8 cellular contexts compared by ENCODE assay signal in genomic region chr14:94423465-94424056, GRCh38. TPM values are rescaled to one million over a fixed set of nuclear protein-coding genes. Genes with fewer than 3 reads are reported as not detected.
DNase-seq lines count a peak whose midpoint lies in the region; ATAC-seq and TF ChIP-seq lines count a peak whose summit lies in the region.

No MANE protein-coding gene starts in this region.

- no peaks in the 10 kb centered on the region for H3K36me3 Mint-ChIP-seq in activated B cell treated with CpG ODN at 0.5 μM for 24 hours (ENCODE audit: low read depth)

- intact Hi-C loops in activated B cell treated with CpG ODN at 0.5 μM for 24 hours (cut with micrococcal nuclease): loop anchor here (1.0 kb wide), 1 partner anchor 126 kb away; no protein-coding TSS in a partner anchor

- H3K27ac Mint-ChIP-seq in activated B cell treated with CpG ODN at 0.5 μM for 24 hours: no peak overlapping the region

- H3K4me3 ChIP-seq in AG04450 (ENCODE audit: low read depth, low read length): 0 out of 2 replicates have a peak overlapping the region, but pooled peaks have one; percentile 10

- no peak overlapping the region for H3K4me3 Mint-ChIP-seq in activated B cell treated with CpG ODN at 0.5 μM for 24 hours

- POLR2A ChIA-PET in AG04450 (lab: Yijun Ruan, JAX) (no interaction called here), activated B cell treated with CpG ODN at 0.5 μM for 24 hours (lab: Charles Lee) (no interaction called here)

- H3K9me3 ChIP-seq in AG04450 (ENCODE audit: control insufficient read depth, insufficient read depth, low read length): no peaks in the 10 kb centered on the region

- peaks cover 7% of the 10 kb centered on the region for H3K27me3 Mint-ChIP-seq in activated B cell treated with CpG ODN at 0.5 μM for 24 hours

- no peaks in the 10 kb centered on the region for H3K4me1 Mint-ChIP-seq in activated B cell treated with CpG ODN at 0.5 μM for 24 hours

- no peak for DNase-seq in AG04450 (ENCODE audit: low read depth, low spot score)
- DNase-seq in GM13976 (ENCODE audit: low spot score): peak; percentile 42
- DNase-seq in MV-4-11 (lab: John Stamatoyannopoulos, UW): peak; percentile 72
- DNase-seq in activated B cell treated with CpG ODN at 0.5 μM for 24 hours: peak; percentile 21
- DNase-seq in myocyte (ENCODE audit: low read depth): peak; percentile 51
- DNase-seq in substantia nigra (lab: John Stamatoyannopoulos, UW): peak in 37 of 49 donors; percentile 4 to 70 (median 40)
- DNase-seq in NCI-H187 treated with DMSO at 0.1 percent for 48 hours (lab: John Stamatoyannopoulos, UW): no peak

- H3K27ac ChIP-seq in AG04450 (ENCODE audit: low read depth, low read length) (no peak overlapping the region), substantia nigra (ENCODE audit: low read depth, low read length, poor library complexity, severe bottlenecking) (no peak overlapping the region)

- TF ChIP-seq CTCF in AG04450 (IDR thresholded peaks at IDR 0.05; ENCODE audit: low read depth, low read length): peak; percentile 73
- peak; percentile 80 for TF ChIP-seq CTCF in GM13976 (IDR thresholded peaks at IDR 0.05; ENCODE audit: borderline replicate concordance, control extremely low read depth, extremely low read depth, insufficient read depth, missing control alignments)
- TF ChIP-seq CTCF in activated B cell treated with CpG ODN at 0.5 μM for 24 hours (IDR thresholded peaks at IDR 0.05): no peak

- peaks cover 3% of the 10 kb centered on the region for H3K9me3 Mint-ChIP-seq in activated B cell treated with CpG ODN at 0.5 μM for 24 hours

- H3K27me3 ChIP-seq in AG04450 (ENCODE audit: control insufficient read depth, insufficient read depth, low read length): peaks cover 14% of the 10 kb centered on the region

- CTCF ChIA-PET in AG04450 (lab: Charles Lee) (interaction anchor here (0.6 to 3.5 kb wide), 16 partner anchors 10 to 1571 kb away, joined by 3 to 35 read pairs (median 4); no protein-coding TSS in a partner anchor), activated B cell treated with CpG ODN at 0.5 μM for 24 hours (lab: Charles Lee) (interaction anchor here (2.5 to 4.1 kb wide), 3 partner anchors 10 to 126 kb away, joined by 9 to 28 read pairs (median 18); no protein-coding TSS in a partner anchor)

- ATAC-seq in activated B cell treated with CpG ODN at 0.5 μM for 24 hours (ENCODE audit: low read depth) (no peak), esophagus mucosa (peak; percentile 67)

- in situ Hi-C loops in GM13976 (cut with MboI; ENCODE audit: low sequenced_read_pairs, unreplicated experiment): no loop called here

RNA-seq across cellular contexts. Expression of gene SERPINA11, which starts 29.0 kb away (rescaled TPM):
- not detected in 2 replicates for polyA plus RNA-seq in AG04450 (2011; rRNA removed)
- polyA minus RNA-seq in AG04450 (2011; rRNA and poly(A)+ RNA removed): not detected in 2 replicates
- total RNA-seq in activated B cell treated with CpG ODN at 0.5 μM for 24 hours: not detected in 2 replicates
- 0.40 TPM for total RNA-seq in esophagus mucosa
- total RNA-seq in myocyte: not detected in 2 replicates
- polyA plus RNA-seq in myocyte (2012): 0.08 TPM

RNA-seq across cellular contexts. Expression of gene SERPINA1, which starts 35.2 kb away (rescaled TPM):
- 1.7 and 1.9 TPM in 2 replicates for polyA plus RNA-seq in AG04450 (2011; rRNA removed)
- polyA minus RNA-seq in AG04450 (2011; rRNA and poly(A)+ RNA removed): 0.87 and 0.92 TPM in 2 replicates
- total RNA-seq in activated B cell treated with CpG ODN at 0.5 μM for 24 hours (0.31 TPM in 1 of 2 replicates, not detected in the other), esophagus mucosa (4.3 TPM), myocyte (not detected in 2 replicates)
- polyA plus RNA-seq in myocyte (2012): 0.08 TPM

RNA-seq across cellular contexts. Expression of gene SERPINA9, which starts 52.4 kb away (rescaled TPM):
- 0.05 and 0.07 TPM in 2 replicates for polyA plus RNA-seq in AG04450 (2011; rRNA removed)
- polyA minus RNA-seq in AG04450 (2011; rRNA and poly(A)+ RNA removed): not detected in 2 replicates
- total RNA-seq in activated B cell treated with CpG ODN at 0.5 μM for 24 hours (0.24 and 0.40 TPM in 2 replicates), esophagus mucosa (0.12 TPM), myocyte (not detected in 2 replicates)
- polyA plus RNA-seq in myocyte (2012): 0.48 TPM

RNA-seq across cellular contexts. Expression of gene SERPINA2, which starts 57.1 kb away (rescaled TPM):
- polyA plus RNA-seq in AG04450 (2011; rRNA removed): not detected in 2 replicates
- not detected in 2 replicates for polyA minus RNA-seq in AG04450 (2011; rRNA and poly(A)+ RNA removed)
- total RNA-seq in activated B cell treated with CpG ODN at 0.5 μM for 24 hours (not detected in 2 replicates), esophagus mucosa (not detected), myocyte (not detected in 2 replicates)
- not detected for polyA plus RNA-seq in myocyte (2012)

Comparison
In these comparisons a context has a peak if more than half of its experiments do, and no peak if none do; other contexts are left out.
1. DNase-seq: peak in GM13976 (single experiment), MV-4-11 (single experiment), activated B cell treated with CpG ODN at 0.5 μM for 24 hours (single experiment), myocyte (single experiment) and substantia nigra (37 of 49); none in AG04450 (single experiment) and NCI-H187 treated with DMSO at 0.1 percent for 48 hours (single experiment).